In genomic region chr17:8150194-8151119, GRCh38 we compare ENCODE assay signal across 5 cellular contexts.
DNase-seq lines count a peak whose midpoint lies in the region; ATAC-seq lines count a peak whose summit lies in the region.

No MANE protein-coding gene starts in this region.

- DNase-seq in NAMALWA (ENCODE audit: low spot score) = peak; percentile 15
- DNase-seq in effector memory CD4-positive, alpha-beta T cell = no peak
- DNase-seq in stimulated activated effector memory CD8-positive, alpha-beta T cell treated with anti-CD3 and anti-CD28 coated beads, Interleukin-12 subunit alpha, Interleukin-12 subunit beta, amount 100 ng/mL, for 72 hours (ENCODE audit: low spot score in 2 of 2) = no peak
- DNase-seq in NCI-H1105 (lab: John Stamatoyannopoulos, UW) = no peak
- no peak for DNase-seq in NCI-H1930 (lab: John Stamatoyannopoulos, UW)

- no peaks in the 10 kb centered on the region for H3K9me3 ChIP-seq in effector memory CD4-positive, alpha-beta T cell (ENCODE audit: control insufficient read depth, low read length)

- H3K27me3 ChIP-seq in effector memory CD4-positive, alpha-beta T cell (replicated peaks; ENCODE audit: control insufficient read depth, insufficient read depth, low read length, poor library complexity, severe bottlenecking) = no peaks in the 10 kb centered on the region

- peaks cover 52% of the 10 kb centered on the region for H3K36me3 ChIP-seq in effector memory CD4-positive, alpha-beta T cell (ENCODE audit: control insufficient read depth, insufficient read depth, low read length)

- peak overlapping the region; percentile 54 for H3K4me3 ChIP-seq in effector memory CD4-positive, alpha-beta T cell (ENCODE audit: insufficient read depth, low read depth, low read length, poor library complexity, severe bottlenecking)

- peaks cover 27% of the 10 kb centered on the region for H3K4me1 Mint-ChIP-seq in stimulated activated effector memory CD8-positive, alpha-beta T cell treated with anti-CD3 and anti-CD28 coated beads, Interleukin-12 subunit alpha, Interleukin-12 subunit beta, amount 100 ng/mL, for 72 hours

- H3K27ac Mint-ChIP-seq in stimulated activated effector memory CD8-positive, alpha-beta T cell treated with anti-CD3 and anti-CD28 coated beads, Interleukin-12 subunit alpha, Interleukin-12 subunit beta, amount 100 ng/mL, for 72 hours = peak overlapping the region; percentile 50

- H3K4me3 Mint-ChIP-seq in stimulated activated effector memory CD8-positive, alpha-beta T cell treated with anti-CD3 and anti-CD28 coated beads, Interleukin-12 subunit alpha, Interleukin-12 subunit beta, amount 100 ng/mL, for 72 hours = no peak overlapping the region

- H3K27ac ChIP-seq in effector memory CD4-positive, alpha-beta T cell (ENCODE audit: insufficient read depth, low read length, poor library complexity, severe bottlenecking) = peak overlapping the region; percentile 100

- no peaks in the 10 kb centered on the region for H3K36me3 Mint-ChIP-seq in stimulated activated effector memory CD8-positive, alpha-beta T cell treated with anti-CD3 and anti-CD28 coated beads, Interleukin-12 subunit alpha, Interleukin-12 subunit beta, amount 100 ng/mL, for 72 hours

- H3K9me3 Mint-ChIP-seq in stimulated activated effector memory CD8-positive, alpha-beta T cell treated with anti-CD3 and anti-CD28 coated beads, Interleukin-12 subunit alpha, Interleukin-12 subunit beta, amount 100 ng/mL, for 72 hours = no peaks in the 10 kb centered on the region

- ATAC-seq in stimulated activated effector memory CD8-positive, alpha-beta T cell treated with anti-CD3 and anti-CD28 coated beads, Interleukin-12 subunit alpha, Interleukin-12 subunit beta, amount 100 ng/mL, for 72 hours = no peak

- H3K4me1 ChIP-seq in effector memory CD4-positive, alpha-beta T cell (ENCODE audit: control insufficient read depth, insufficient read depth, low read length, poor library complexity, severe bottlenecking) = peaks cover 52% of the 10 kb centered on the region
